ENCODE assay signal across 1 cellular context in the genomic region with DNA sequence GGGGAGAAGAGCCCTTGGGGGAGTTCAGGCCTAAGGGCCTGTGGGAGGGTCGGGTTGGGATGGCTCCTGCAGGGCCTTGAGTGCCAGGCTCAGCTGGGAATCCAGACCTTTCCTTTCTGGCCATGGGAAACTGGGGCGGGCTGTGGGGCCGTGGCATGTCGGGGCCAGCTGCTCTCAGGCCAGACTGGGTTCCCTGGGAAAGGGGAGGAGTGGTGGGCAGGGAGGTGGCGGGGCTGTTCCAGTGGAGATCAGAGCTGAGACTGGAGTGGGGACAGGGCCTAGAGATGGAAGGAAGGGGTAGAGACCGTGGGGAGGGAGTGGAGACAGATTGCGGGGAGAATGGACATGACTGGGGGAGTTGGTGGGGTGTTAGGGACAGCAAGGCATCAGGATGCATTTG.
TF ChIP-seq lines count a peak whose summit lies in the region.

No MANE protein-coding gene starts in this region.

TF ChIP-seq in H1, 55 proteins besides CTCF, POLR2A, EP300 and RAD21:
- TF ChIP-seq RXRA (IDR thresholded peaks at IDR 0.05; ENCODE audit: insufficient read depth, low read depth, low read length) (no peak), HDAC2 (IDR thresholded peaks at IDR 0.05; ENCODE audit: borderline replicate concordance in 1 of 2, low read depth in 2 of 2, low read length in 2 of 2) (no peak), CEBPB (IDR thresholded peaks at IDR 0.05; ENCODE audit: low read depth, low read length) (no peak), CHD7 (IDR thresholded peaks at IDR 0.05; ENCODE audit: insufficient replicate concordance, low read length) (no peak), POU5F1 (IDR thresholded peaks at IDR 0.05; ENCODE audit: low read depth, low read length) (no peak), TEAD4 (IDR thresholded peaks at IDR 0.05; ENCODE audit: low read depth, low read length) (no peak), BCL11A (IDR thresholded peaks at IDR 0.05; ENCODE audit: low read depth in 2 of 2, low read length in 2 of 2) (no peak), USF2 (IDR thresholded peaks at IDR 0.05; ENCODE audit: low read length) (no peak)
TF ChIP-seq in H1: peak in this region for 0.
